Comparison of ENCODE assay signal across 1 cellular context in genomic region chr3:149752051-149752787, GRCh38.
TF ChIP-seq lines count a peak whose summit lies in the region.

Gene COMMD2 (minus strand): TSS chr3:149752489. CDS start chr3:149752444, 45 bp downstream.

TF ChIP-seq in H1, 55 proteins besides CTCF, POLR2A, EP300 and RAD21 (continued from another document):
- TF ChIP-seq TCF12 (IDR thresholded peaks at IDR 0.05; ENCODE audit: low read depth, low read length): no peak; the same call in 1 of the 2 replicates
- TF ChIP-seq E2F6 (IDR thresholded peaks at IDR 0.05): 0 out of 2 replicates have a peak, but pooled peaks have one; percentile 46
- TF ChIP-seq KDM5A (IDR thresholded peaks at IDR 0.05; ENCODE audit: low read length): peak; percentile 86
- TF ChIP-seq CBX5 (IDR thresholded peaks at IDR 0.05; ENCODE audit: low read depth, low read length): no peak
- no peak for TF ChIP-seq SIRT6 (IDR thresholded peaks at IDR 0.05; ENCODE audit: low read length)
- TF ChIP-seq JUND (IDR thresholded peaks at IDR 0.05; ENCODE audit: low read length): peak; percentile 83
- TF ChIP-seq ATF2 (IDR thresholded peaks at IDR 0.05; ENCODE audit: low read length): peak; percentile 92
- no peak for TF ChIP-seq SIX5 (IDR thresholded peaks at IDR 0.05; ENCODE audit: low read depth, low read length)
- 0 out of 2 replicates have a peak, but pooled peaks have one; percentile 72 for TF ChIP-seq GTF2F1 (IDR thresholded peaks at IDR 0.05; ENCODE audit: borderline replicate concordance, low read depth, low read length)
- no peak for TF ChIP-seq CBX8 (IDR thresholded peaks at IDR 0.05; ENCODE audit: borderline replicate concordance, low read depth, low read length)
- peak; percentile 91 for TF ChIP-seq TBP (IDR thresholded peaks at IDR 0.05; ENCODE audit: low read depth, low read length)
- peak; percentile 85 for TF ChIP-seq CHD7 (IDR thresholded peaks at IDR 0.05; ENCODE audit: insufficient replicate concordance, low read length)
- TF ChIP-seq YY1 (IDR thresholded peaks at IDR 0.05; ENCODE audit: low read depth, low read length): peak; percentile 73; the same call in 1 of the 2 replicates
- peak; percentile 39; the same call in 1 of the 2 replicates for TF ChIP-seq CEBPB (IDR thresholded peaks at IDR 0.05; ENCODE audit: low read depth, low read length)
- TF ChIP-seq POLR2AphosphoS5 (IDR thresholded peaks at IDR 0.05; ENCODE audit: low read depth, low read length): peak; percentile 97
- peak; percentile 97 for TF ChIP-seq RBBP5 (IDR thresholded peaks at IDR 0.05; ENCODE audit: borderline replicate concordance, low read depth, low read length)
- TF ChIP-seq MAFK (IDR thresholded peaks at IDR 0.05; ENCODE audit: low read depth, low read length): no peak
- TF ChIP-seq BACH1 (IDR thresholded peaks at IDR 0.05; ENCODE audit: low read length): no peak
- peak; percentile 97 for TF ChIP-seq TAF1 (IDR thresholded peaks at IDR 0.05; ENCODE audit: low read depth, low read length)
- TF ChIP-seq RNF2 (IDR thresholded peaks at IDR 0.05; ENCODE audit: borderline replicate concordance, low read depth, low read length, missing control alignments, poor library complexity, severe bottlenecking): no peak
- peak; percentile 47; the same call in 1 of the 2 replicates for TF ChIP-seq EGR1 (IDR thresholded peaks at IDR 0.05; ENCODE audit: borderline replicate concordance, low read depth, low read length)
- peak; percentile 81 for TF ChIP-seq TAF7 (optimal IDR thresholded peaks at IDR 0.05; ENCODE audit: borderline replicate concordance, low read depth, low read length)
- no peak for TF ChIP-seq CHD1 (IDR thresholded peaks at IDR 0.05; ENCODE audit: low read depth, low read length)
- peak; percentile 40 for TF ChIP-seq NANOG (IDR thresholded peaks at IDR 0.05; ENCODE audit: insufficient read depth, low read depth, low read length, poor library complexity, severe bottlenecking)
- peak; percentile 63; the same call in 1 of the 2 replicates for TF ChIP-seq SRF (IDR thresholded peaks at IDR 0.05; ENCODE audit: low read depth, low read length)
- no peak for TF ChIP-seq NRF1 (IDR thresholded peaks at IDR 0.05; ENCODE audit: low read depth, low read length)
- TF ChIP-seq GABPA (IDR thresholded peaks at IDR 0.05; ENCODE audit: borderline replicate concordance, insufficient read depth, low read length): peak; percentile 99
- TF ChIP-seq SIN3A (conservative IDR thresholded peaks at IDR 0.05 in 1 of 2, IDR thresholded peaks at IDR 0.05 in 1 of 2; ENCODE audit: low read depth in 1 of 2, low read length in 2 of 2): peak; percentile 33 to 95; a peak in 2 of 4 replicates
- TF ChIP-seq ATF3 (IDR thresholded peaks at IDR 0.05; ENCODE audit: insufficient read depth, low read depth, low read length): no peak
- no peak for TF ChIP-seq CTBP2 (IDR thresholded peaks at IDR 0.05; ENCODE audit: borderline replicate concordance, insufficient read depth, insufficient read length, low read length)
- TF ChIP-seq CREB1 (IDR thresholded peaks at IDR 0.05): peak; percentile 87
- TF ChIP-seq ASH2L (IDR thresholded peaks at IDR 0.05; ENCODE audit: low read length): peak; percentile 99
- TF ChIP-seq FOSL1 (IDR thresholded peaks at IDR 0.05; ENCODE audit: insufficient read depth, low read depth, low read length): no peak
- no peak for TF ChIP-seq RXRA (IDR thresholded peaks at IDR 0.05; ENCODE audit: insufficient read depth, low read depth, low read length)
- no peak for TF ChIP-seq RFX5 (IDR thresholded peaks at IDR 0.05; ENCODE audit: borderline replicate concordance, low read depth, low read length)
- TF ChIP-seq KDM4A (IDR thresholded peaks at IDR 0.05; ENCODE audit: low read depth, low read length, severe bottlenecking): peak; percentile 89
- peak; percentile 97 for TF ChIP-seq PHF8 (conservative IDR thresholded peaks at IDR 0.05; ENCODE audit: low read depth, low read length)
- peak; percentile 71 for TF ChIP-seq MAX (IDR thresholded peaks at IDR 0.05)
- TF ChIP-seq TEAD4 (IDR thresholded peaks at IDR 0.05; ENCODE audit: low read depth, low read length): peak; percentile 66
- peak; percentile 74; the same call in 1 of the 2 replicates for TF ChIP-seq JUN (IDR thresholded peaks at IDR 0.05; ENCODE audit: low read depth, low read length)
- TF ChIP-seq SP1 (IDR thresholded peaks at IDR 0.05; ENCODE audit: low read depth, low read length): peak; percentile 61; the same call in 1 of the 2 replicates
- TF ChIP-seq SAP30 (IDR thresholded peaks at IDR 0.05; ENCODE audit: insufficient read depth, insufficient replicate concordance, low read length): no peak
- peak; percentile 19 to 94; a peak in 2 of 4 replicates for TF ChIP-seq HDAC2 (IDR thresholded peaks at IDR 0.05; ENCODE audit: borderline replicate concordance in 1 of 2, low read depth in 2 of 2, low read length in 2 of 2)
- TF ChIP-seq ZNF274 (IDR thresholded peaks at IDR 0.05; ENCODE audit: borderline replicate concordance, extremely low read depth, low read length): no peak
- TF ChIP-seq BCL11A (IDR thresholded peaks at IDR 0.05; ENCODE audit: low read depth in 2 of 2, low read length in 2 of 2): no peak
- no peak for TF ChIP-seq EZH2 (IDR thresholded peaks at IDR 0.05; ENCODE audit: low read depth, low read length, severe bottlenecking)
